ENCODE assay signal across 13 cellular contexts in the genomic region with DNA sequence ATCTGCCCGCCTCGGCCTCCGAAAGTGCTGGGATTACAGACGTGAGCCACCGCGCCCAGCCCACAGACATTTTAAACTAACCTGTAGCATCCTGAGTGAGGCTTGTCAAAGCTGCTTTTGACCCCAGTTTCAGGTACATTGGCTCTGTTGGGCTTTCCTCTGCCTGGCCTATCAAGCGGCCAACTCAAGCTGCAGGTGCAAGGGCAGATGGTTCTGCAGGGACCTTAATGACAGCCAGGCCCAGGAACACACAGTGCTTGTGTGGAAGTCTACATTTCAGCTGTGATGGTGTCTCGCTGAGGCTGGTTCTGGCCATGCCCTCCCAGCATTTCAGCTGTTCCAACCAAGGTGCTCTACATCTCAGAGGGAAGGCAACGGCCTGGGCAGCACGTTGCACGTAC. TPM values are rescaled to one million over a fixed set of nuclear protein-coding genes. Genes with fewer than 3 reads are reported as not detected.
A peak's percentile ranks its signal among the peaks of the same experiment; 100 is the strongest.
DNase-seq lines count a peak whose midpoint lies in the region; ATAC-seq, FAIRE-seq and TF ChIP-seq lines count a peak whose summit lies in the region.
"Had no signal": no experiment of that assay in that cellular context is flagged by ENCODE, and none has a peak within 500 bp of the region (broad histone marks: within the 10 kb centered on the region; RNA-seq: fewer than 3 reads in every experiment).

No MANE protein-coding gene starts in this region.

- CTCF ChIA-PET in CD8-positive, alpha-beta T cell (lab: Charles Lee) = interaction anchor here (0.7 to 6.5 kb wide), 9 partner anchors 9 to 55 kb away, joined by 3 to 47 read pairs (median 6); no protein-coding TSS in a partner anchor

- peak overlapping the region; percentile 86 for H3K4me3 Mint-ChIP-seq in CD8-positive, alpha-beta T cell
- H3K4me3 Mint-ChIP-seq in IgD-negative memory B cell = peak overlapping the region in 3 of 4 donors; percentile 4 to 89 (median 75)
- peak overlapping the region; percentile 85 for H3K4me3 Mint-ChIP-seq in activated T-helper 17 cell treated with anti-CD3 and anti-CD28 coated beads, Interleukin-2, amount 50 U/mL, for 72 hours
- peak overlapping the region; percentile 77 to 94 (median 88) for H3K4me3 Mint-ChIP-seq in naive thymus-derived CD8-positive, alpha-beta T cell

- no peaks in the 10 kb centered on the region for H3K27me3 Mint-ChIP-seq in CD8-positive, alpha-beta T cell (ENCODE audit: low read depth)
- peaks cover 1% of the 10 kb centered on the region for H3K27me3 Mint-ChIP-seq in IgD-negative memory B cell
- H3K27me3 Mint-ChIP-seq in activated T-helper 17 cell treated with anti-CD3 and anti-CD28 coated beads, Interleukin-2, amount 50 U/mL, for 72 hours = no peaks in the 10 kb centered on the region
- H3K27me3 Mint-ChIP-seq in naive thymus-derived CD8-positive, alpha-beta T cell = no peaks in the 10 kb centered on the region

- POLR2A ChIA-PET in CD8-positive, alpha-beta T cell (lab: Charles Lee) = interaction anchor here (1.0 to 5.9 kb wide), 5 partner anchors 11 to 146 kb away, joined by 3 to 61 read pairs (median 38); partner anchors contain the start of genes COA5 and UNC50
- POLR2A ChIA-PET in naive thymus-derived CD8-positive, alpha-beta T cell (lab: Charles Lee) = interaction anchor here (3.3 to 12.8 kb wide), 3 partner anchors 13 to 308 kb away, joined by 10 to 233 read pairs (median 194); partner anchors contain the start of gene INPP4A

- peak overlapping the region; percentile 97 for H3K27ac Mint-ChIP-seq in CD8-positive, alpha-beta T cell
- peak overlapping the region in 1 of 3 donors; percentile 63 for H3K27ac Mint-ChIP-seq in IgD-negative memory B cell
- peak overlapping the region; percentile 84 for H3K27ac Mint-ChIP-seq in activated T-helper 17 cell treated with anti-CD3 and anti-CD28 coated beads, Interleukin-2, amount 50 U/mL, for 72 hours
- H3K27ac Mint-ChIP-seq in naive thymus-derived CD8-positive, alpha-beta T cell = peak overlapping the region; percentile 89 to 99 (median 98)

- peaks cover 12% of the 10 kb centered on the region for H3K36me3 Mint-ChIP-seq in CD8-positive, alpha-beta T cell
- peaks cover 1% of the 10 kb centered on the region for H3K36me3 Mint-ChIP-seq in IgD-negative memory B cell
- H3K36me3 Mint-ChIP-seq in activated T-helper 17 cell treated with anti-CD3 and anti-CD28 coated beads, Interleukin-2, amount 50 U/mL, for 72 hours (ENCODE audit: low read depth) = peaks cover 17% of the 10 kb centered on the region
- H3K36me3 Mint-ChIP-seq in naive thymus-derived CD8-positive, alpha-beta T cell = peaks cover 0 to 7% (median 6%) of the 10 kb centered on the region in 3 donors

- H3K4me1 ChIP-seq in CD8-positive, alpha-beta T cell (ENCODE audit: insufficient read depth, low read length) = peaks cover 91% of the 10 kb centered on the region

- ATAC-seq in CD8-positive, alpha-beta T cell = no peak
- ATAC-seq in activated T-helper 17 cell treated with anti-CD3 and anti-CD28 coated beads, Interleukin-2, amount 50 U/mL, for 72 hours (replicated peaks) = no peak
- no peak for ATAC-seq in naive thymus-derived CD8-positive, alpha-beta T cell
- ATAC-seq in GM19023 (IDR thresholded peaks at IDR 0.05; ENCODE audit: unreplicated experiment) (no peak), HG02623 (IDR thresholded peaks at IDR 0.05; ENCODE audit: unreplicated experiment) (no peak)
- ATAC-seq: SK-N-SH treated with all-trans-retinoic acid at 6 μM for 48 hours had no signal

- no peaks in the 10 kb centered on the region for H3K36me3 ChIP-seq in CD8-positive, alpha-beta T cell (ENCODE audit: insufficient read depth, low read length)
- H3K36me3 ChIP-seq: cardiac muscle cell, esophagus muscularis mucosa had no signal

- peak overlapping the region; percentile 45 for H3K4me3 ChIP-seq in CD8-positive, alpha-beta T cell (ENCODE audit: low read depth, low read length)
- H3K4me3 ChIP-seq: cardiac muscle cell, esophagus muscularis mucosa had no signal

- intact Hi-C loops in CD8-positive, alpha-beta T cell (cut with DNase I, micrococcal nuclease) = loop anchor here (10.0 kb wide), 2 partner anchors 192 to 748 kb away; partner anchors contain the start of gene ZAP70 (in 1 of the 2)

- H3K27me3 ChIP-seq in CD8-positive, alpha-beta T cell (ENCODE audit: insufficient read depth, low read length) = no peaks in the 10 kb centered on the region
- H3K27me3 ChIP-seq: cardiac muscle cell, esophagus muscularis mucosa had no signal

- peaks cover 95% of the 10 kb centered on the region for H3K4me1 Mint-ChIP-seq in CD8-positive, alpha-beta T cell (ENCODE audit: low read depth)
- peaks cover 39 to 67% (median 62%) of the 10 kb centered on the region in 3 donors for H3K4me1 Mint-ChIP-seq in IgD-negative memory B cell
- peaks cover 80% of the 10 kb centered on the region for H3K4me1 Mint-ChIP-seq in activated T-helper 17 cell treated with anti-CD3 and anti-CD28 coated beads, Interleukin-2, amount 50 U/mL, for 72 hours
- peaks cover 71 to 95% (median 91%) of the 10 kb centered on the region in 4 donors for H3K4me1 Mint-ChIP-seq in naive thymus-derived CD8-positive, alpha-beta T cell

- no peaks in the 10 kb centered on the region for H3K9me3 Mint-ChIP-seq in CD8-positive, alpha-beta T cell
- no peaks in the 10 kb centered on the region for H3K9me3 Mint-ChIP-seq in IgD-negative memory B cell
- H3K9me3 Mint-ChIP-seq in activated T-helper 17 cell treated with anti-CD3 and anti-CD28 coated beads, Interleukin-2, amount 50 U/mL, for 72 hours = no peaks in the 10 kb centered on the region
- no peaks in the 10 kb centered on the region for H3K9me3 Mint-ChIP-seq in naive thymus-derived CD8-positive, alpha-beta T cell

- TF ChIP-seq CTCF in CD8-positive, alpha-beta T cell (IDR thresholded peaks at IDR 0.05) = no peak

- no peak for FAIRE-seq in frontal cortex (lab: Jason Lieb, UNC)

- H3K27ac ChIP-seq in CD8-positive, alpha-beta T cell (ENCODE audit: low read depth, low read length) = peak overlapping the region; percentile 59
- H3K27ac ChIP-seq: cardiac muscle cell had no signal

- peak in 1 of 7 experiments; percentile 49 for DNase-seq in CD8-positive, alpha-beta T cell
- no peak for DNase-seq in naive thymus-derived CD8-positive, alpha-beta T cell
- no peak for DNase-seq in frontal cortex (ENCODE audit: low spot score in 2 of 2)
- no peak for DNase-seq in anterior cingulate cortex (lab: John Stamatoyannopoulos, UW)
- DNase-seq: Caco-2, NCI-H82 had no signal

- no peaks in the 10 kb centered on the region for H3K9me3 ChIP-seq in CD8-positive, alpha-beta T cell (ENCODE audit: low read length)
- H3K9me3 ChIP-seq: Caco-2, esophagus muscularis mucosa had no signal

RNA-seq across cellular contexts. Expression of gene INPP4A, which starts 18.4 kb away (rescaled TPM):
- 10 to 100 TPM; 60.3 to 67.5 TPM for total RNA-seq in CD8-positive, alpha-beta T cell
- polyA plus RNA-seq in IgD-negative memory B cell = 8.2 TPM
- 10 to 100 TPM; 66.4 to 74.8 TPM for total RNA-seq in activated T-helper 17 cell treated with anti-CD3 and anti-CD28 coated beads, Interleukin-2, amount 50 U/mL, for 72 hours
- total RNA-seq in naive thymus-derived CD8-positive, alpha-beta T cell = 100 to 1,000 TPM; 130 to 141 TPM
- 10 to 100 TPM; 37.7 to 64.3 (median 46.3) TPM for polyA plus RNA-seq in naive thymus-derived CD8-positive, alpha-beta T cell
- 73.0 TPM for total RNA-seq in frontal cortex
